Comparison of ENCODE assay signal across 1 cellular context in genomic region chr22:42294034-42294985, GRCh38.
TF ChIP-seq lines count a peak whose summit lies in the region.

No MANE protein-coding gene starts in this region.

TF ChIP-seq in HepG2, 621 proteins besides CTCF, POLR2A, EP300 and RAD21 (continued from another document and continues in another):
- peak in 1 of 2 experiments; percentile 99 for TF ChIP-seq REST (IDR thresholded peaks at IDR 0.05; ENCODE audit: borderline replicate concordance in 1 of 2, low read depth in 1 of 2, low read length in 2 of 2)
- TF ChIP-seq ZNF83 (CRISPR knock-in tag; IDR thresholded peaks at IDR 0.05; ENCODE audit: borderline replicate concordance), result no peak
- no peak for TF ChIP-seq ELF4 (CRISPR knock-in tag; IDR thresholded peaks at IDR 0.05; ENCODE audit: borderline replicate concordance)
- peak; percentile 89; the same call in 1 of the 2 replicates for TF ChIP-seq TGIF2 (CRISPR knock-in tag; IDR thresholded peaks at IDR 0.05)
- TF ChIP-seq DPF2 (CRISPR knock-in tag; IDR thresholded peaks at IDR 0.05; ENCODE audit: borderline replicate concordance, low read depth), result no peak
- peak; percentile 25; the same call in 1 of the 2 replicates for TF ChIP-seq PRDM10 (CRISPR knock-in tag; IDR thresholded peaks at IDR 0.05; ENCODE audit: low read depth)
- 0 out of 2 replicates have a peak, but pooled peaks have one; percentile 55 for TF ChIP-seq ZNF256 (CRISPR knock-in tag; conservative IDR thresholded peaks at IDR 0.05)
- TF ChIP-seq, protein P1, sequence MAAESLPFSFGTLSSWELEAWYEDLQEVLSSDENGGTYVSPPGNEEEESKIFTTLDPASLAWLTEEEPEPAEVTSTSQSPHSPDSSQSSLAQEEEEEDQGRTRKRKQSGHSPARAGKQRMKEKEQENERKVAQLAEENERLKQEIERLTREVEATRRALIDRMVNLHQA (CRISPR knock-in tag; IDR thresholded peaks at IDR 0.05), result no peak
- no peak for TF ChIP-seq RFXAP (CRISPR knock-in tag; IDR thresholded peaks at IDR 0.05; ENCODE audit: borderline replicate concordance)
- TF ChIP-seq, protein P2, sequence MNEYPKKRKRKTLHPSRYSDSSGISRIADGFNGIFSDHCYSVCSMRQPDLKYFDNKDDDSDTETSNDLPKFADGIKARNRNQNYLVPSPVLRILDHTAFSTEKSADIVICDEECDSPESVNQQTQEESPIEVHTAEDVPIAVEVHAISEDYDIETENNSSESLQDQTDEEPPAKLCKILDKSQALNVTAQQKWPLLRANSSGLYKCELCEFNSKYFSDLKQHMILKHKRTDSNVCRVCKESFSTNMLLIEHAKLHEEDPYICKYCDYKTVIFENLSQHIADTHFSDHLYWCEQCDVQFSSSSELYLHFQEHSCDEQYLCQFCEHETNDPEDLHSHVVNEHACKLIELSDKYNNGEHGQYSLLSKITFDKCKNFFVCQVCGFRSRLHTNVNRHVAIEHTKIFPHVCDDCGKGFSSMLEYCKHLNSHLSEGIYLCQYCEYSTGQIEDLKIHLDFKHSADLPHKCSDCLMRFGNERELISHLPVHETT (CRISPR knock-in tag; conservative IDR thresholded peaks at IDR 0.05), result peak; percentile 67
- no peak for TF ChIP-seq RBM39 (IDR thresholded peaks at IDR 0.05; ENCODE audit: low read depth, low read length, poor library complexity, severe bottlenecking)
- no peak for TF ChIP-seq NR2C2 (CRISPR knock-in tag; IDR thresholded peaks at IDR 0.05; ENCODE audit: borderline replicate concordance)
- TF ChIP-seq CENPT (CRISPR knock-in tag; IDR thresholded peaks at IDR 0.05; ENCODE audit: low read depth), result no peak
- TF ChIP-seq NCOA2 (CRISPR knock-in tag; IDR thresholded peaks at IDR 0.05), result peak; percentile 60
- 0 out of 2 replicates have a peak, but pooled peaks have one; percentile 46 for TF ChIP-seq NFKBIZ (CRISPR knock-in tag; IDR thresholded peaks at IDR 0.05)
- peak; percentile 50 for TF ChIP-seq THAP11 (CRISPR knock-in tag; IDR thresholded peaks at IDR 0.05)
- 0 out of 2 replicates have a peak, but pooled peaks have one; percentile 28 for TF ChIP-seq XBP1 (CRISPR knock-in tag; IDR thresholded peaks at IDR 0.05)
- peak; percentile 76; the same call in 1 of the 2 replicates for TF ChIP-seq STAT5B (CRISPR knock-in tag; IDR thresholded peaks at IDR 0.05)
- no peak for TF ChIP-seq REPIN1 (CRISPR knock-in tag; IDR thresholded peaks at IDR 0.05; ENCODE audit: borderline replicate concordance, low read depth)
- TF ChIP-seq ZNF160 (CRISPR knock-in tag; IDR thresholded peaks at IDR 0.05), result no peak
- TF ChIP-seq ZNF768 (CRISPR knock-in tag; IDR thresholded peaks at IDR 0.05), result peak; percentile 31; the same call in 1 of the 2 replicates
- TF ChIP-seq ATF1 (CRISPR knock-in tag; IDR thresholded peaks at IDR 0.05), result no peak
- no peak for TF ChIP-seq GMEB2 (CRISPR knock-in tag; IDR thresholded peaks at IDR 0.05; ENCODE audit: low read depth)
- TF ChIP-seq NKX3-1 (CRISPR knock-in tag; IDR thresholded peaks at IDR 0.05), result peak; percentile 77; the same call in 1 of the 2 replicates
- TF ChIP-seq MZF1 (CRISPR knock-in tag; IDR thresholded peaks at IDR 0.05; ENCODE audit: borderline replicate concordance), result no peak
- TF ChIP-seq, protein P3, sequence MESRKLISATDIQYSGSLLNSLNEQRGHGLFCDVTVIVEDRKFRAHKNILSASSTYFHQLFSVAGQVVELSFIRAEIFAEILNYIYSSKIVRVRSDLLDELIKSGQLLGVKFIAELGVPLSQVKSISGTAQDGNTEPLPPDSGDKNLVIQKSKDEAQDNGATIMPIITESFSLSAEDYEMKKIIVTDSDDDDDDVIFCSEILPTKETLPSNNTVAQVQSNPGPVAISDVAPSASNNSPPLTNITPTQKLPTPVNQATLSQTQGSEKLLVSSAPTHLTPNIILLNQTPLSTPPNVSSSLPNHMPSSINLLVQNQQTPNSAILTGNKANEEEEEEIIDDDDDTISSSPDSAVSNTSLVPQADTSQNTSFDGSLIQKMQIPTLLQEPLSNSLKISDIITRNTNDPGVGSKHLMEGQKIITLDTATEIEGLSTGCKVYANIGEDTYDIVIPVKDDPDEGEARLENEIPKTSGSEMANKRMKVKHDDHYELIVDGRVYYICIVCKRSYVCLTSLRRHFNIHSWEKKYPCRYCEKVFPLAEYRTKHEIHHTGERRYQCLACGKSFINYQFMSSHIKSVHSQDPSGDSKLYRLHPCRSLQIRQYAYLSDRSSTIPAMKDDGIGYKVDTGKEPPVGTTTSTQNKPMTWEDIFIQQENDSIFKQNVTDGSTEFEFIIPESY (CRISPR knock-in tag; IDR thresholded peaks at IDR 0.05), result peak; percentile 16; the same call in 1 of the 2 replicates
- TF ChIP-seq FOXC1 (CRISPR knock-in tag; IDR thresholded peaks at IDR 0.05; ENCODE audit: borderline replicate concordance), result 0 out of 2 replicates have a peak, but pooled peaks have one; percentile 34
- TF ChIP-seq MBNL3 (CRISPR knock-in tag; conservative IDR thresholded peaks at IDR 0.05), result no peak
- TF ChIP-seq ZNF772 (CRISPR knock-in tag; IDR thresholded peaks at IDR 0.05), result no peak
- TF ChIP-seq ARID2 (CRISPR knock-in tag; IDR thresholded peaks at IDR 0.05; ENCODE audit: borderline replicate concordance), result no peak
- TF ChIP-seq BRD4 (CRISPR knock-in tag; IDR thresholded peaks at IDR 0.05), result no peak
- TF ChIP-seq, protein P4, sequence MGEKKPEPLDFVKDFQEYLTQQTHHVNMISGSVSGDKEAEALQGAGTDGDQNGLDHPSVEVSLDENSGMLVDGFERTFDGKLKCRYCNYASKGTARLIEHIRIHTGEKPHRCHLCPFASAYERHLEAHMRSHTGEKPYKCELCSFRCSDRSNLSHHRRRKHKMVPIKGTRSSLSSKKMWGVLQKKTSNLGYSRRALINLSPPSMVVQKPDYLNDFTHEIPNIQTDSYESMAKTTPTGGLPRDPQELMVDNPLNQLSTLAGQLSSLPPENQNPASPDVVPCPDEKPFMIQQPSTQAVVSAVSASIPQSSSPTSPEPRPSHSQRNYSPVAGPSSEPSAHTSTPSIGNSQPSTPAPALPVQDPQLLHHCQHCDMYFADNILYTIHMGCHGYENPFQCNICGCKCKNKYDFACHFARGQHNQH (CRISPR knock-in tag; IDR thresholded peaks at IDR 0.05), result peak; percentile 50; the same call in 1 of the 2 replicates
- TF ChIP-seq SMYD3 (CRISPR knock-in tag; IDR thresholded peaks at IDR 0.05), result no peak
- TF ChIP-seq, protein P5, sequence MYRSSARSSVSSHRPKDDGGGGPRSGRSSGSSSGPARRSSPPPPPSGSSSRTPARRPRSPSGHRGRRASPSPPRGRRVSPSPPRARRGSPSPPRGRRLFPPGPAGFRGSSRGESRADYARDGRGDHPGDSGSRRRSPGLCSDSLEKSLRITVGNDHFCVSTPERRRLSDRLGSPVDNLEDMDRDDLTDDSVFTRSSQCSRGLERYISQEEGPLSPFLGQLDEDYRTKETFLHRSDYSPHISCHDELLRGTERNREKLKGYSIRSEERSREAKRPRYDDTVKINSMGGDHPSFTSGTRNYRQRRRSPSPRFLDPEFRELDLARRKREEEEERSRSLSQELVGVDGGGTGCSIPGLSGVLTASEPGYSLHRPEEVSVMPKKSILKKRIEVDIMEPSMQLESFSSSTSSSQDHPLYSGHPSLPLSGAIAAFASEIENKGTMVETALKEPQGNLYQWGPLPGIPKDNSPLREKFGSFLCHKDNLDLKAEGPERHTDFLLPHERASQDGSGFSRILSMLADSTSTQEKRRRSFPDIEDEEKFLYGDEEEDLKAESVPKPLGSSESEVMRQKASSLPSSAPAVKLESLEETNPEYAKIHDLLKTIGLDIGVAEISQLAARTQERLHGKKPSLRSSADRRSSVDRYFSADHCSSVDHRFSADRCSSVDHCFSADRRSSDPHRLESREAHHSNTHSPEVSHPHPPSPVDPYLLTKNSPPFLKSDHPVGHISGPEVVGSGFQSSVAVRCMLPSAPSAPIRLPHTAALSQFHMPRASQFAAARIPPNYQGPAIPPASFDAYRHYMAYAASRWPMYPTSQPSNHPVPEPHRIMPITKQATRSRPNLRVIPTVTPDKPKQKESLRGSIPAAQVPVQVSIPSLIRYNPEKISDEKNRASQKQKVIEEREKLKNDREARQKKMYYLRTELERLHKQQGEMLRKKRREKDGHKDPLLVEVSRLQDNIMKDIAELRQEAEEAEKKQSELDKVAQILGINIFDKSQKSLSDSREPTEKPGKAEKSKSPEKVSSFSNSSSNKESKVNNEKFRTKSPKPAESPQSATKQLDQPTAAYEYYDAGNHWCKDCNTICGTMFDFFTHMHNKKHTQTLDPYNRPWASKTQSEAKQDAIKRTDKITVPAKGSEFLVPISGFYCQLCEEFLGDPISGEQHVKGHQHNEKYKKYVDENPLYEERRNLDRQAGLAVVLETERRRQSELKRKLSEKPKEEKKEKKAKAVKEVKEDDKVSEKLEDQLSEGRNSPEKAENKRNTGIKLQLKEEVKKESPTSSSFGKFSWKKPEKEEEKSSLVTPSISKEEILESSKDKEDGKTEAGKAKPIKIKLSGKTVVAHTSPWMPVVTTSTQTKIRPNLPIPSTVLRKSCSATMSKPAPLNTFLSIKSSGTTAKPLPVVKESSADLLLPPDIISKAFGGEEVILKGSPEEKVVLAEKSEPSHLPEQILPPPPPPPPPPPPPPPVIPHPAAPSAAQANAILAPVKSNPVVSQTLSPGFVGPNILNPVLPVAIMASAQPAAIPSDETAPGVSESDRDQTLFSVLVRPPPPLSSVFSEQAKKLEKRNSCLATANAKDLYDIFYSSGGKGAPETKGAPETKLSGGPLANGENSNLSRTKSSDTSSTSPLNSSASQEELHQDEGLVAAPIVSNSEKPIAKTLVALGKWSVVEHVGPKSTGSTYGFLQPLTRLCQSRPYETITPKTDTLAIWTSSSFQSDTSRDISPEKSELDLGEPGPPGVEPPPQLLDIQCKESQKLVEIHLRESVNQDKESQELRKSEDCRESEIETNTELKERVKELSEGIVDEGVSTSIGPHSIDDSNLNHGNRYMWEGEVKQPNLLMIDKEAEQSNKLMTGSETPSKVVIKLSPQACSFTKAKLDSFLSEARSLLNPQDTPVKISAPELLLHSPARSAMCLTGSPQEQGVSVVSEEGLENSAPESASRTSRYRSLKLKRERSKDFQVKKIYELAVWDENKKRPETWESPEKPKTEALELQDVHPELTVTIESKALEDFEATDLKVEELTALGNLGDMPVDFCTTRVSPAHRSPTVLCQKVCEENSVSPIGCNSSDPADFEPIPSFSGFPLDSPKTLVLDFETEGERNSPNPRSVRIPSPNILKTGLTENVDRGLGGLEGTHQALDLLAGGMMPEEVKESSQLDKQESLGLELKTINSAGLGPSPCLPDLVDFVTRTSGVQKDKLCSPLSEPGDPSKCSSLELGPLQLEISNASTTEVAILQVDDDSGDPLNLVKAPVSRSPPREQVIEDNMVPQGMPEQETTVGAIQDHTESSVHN (CRISPR knock-in tag; IDR thresholded peaks at IDR 0.05), result no peak
